Comparison of ENCODE assay signal across 8 cellular contexts in genomic region chr15:22757440-22758071, GRCh38. TPM values are rescaled to one million over a fixed set of nuclear protein-coding genes. Genes with fewer than 3 reads are reported as not detected.
DNase-seq lines count a peak whose midpoint lies in the region; ATAC-seq and TF ChIP-seq lines count a peak whose summit lies in the region.
"Not testable (repeated sequence)": the region's sequence is repeated elsewhere in the genome, so short reads cannot be mapped to it uniquely, and the experiment has no call there.

No MANE protein-coding gene starts in this region.

- TF ChIP-seq POLR2A in erythroblast (IDR thresholded peaks at IDR 0.05; ENCODE audit: low read length), result not testable (repeated sequence)

- not testable (repeated sequence) for H3K27me3 ChIP-seq in BLaER1; Panc1 (ENCODE audit: control insufficient read depth, insufficient read depth, low read length)

- intact Hi-C loops in Panc1 (cut with micrococcal nuclease; ENCODE audit: unreplicated experiment), result not testable (repeated sequence)

- POLR2A ChIA-PET in Panc1 (lab: Charles Lee), result not testable (repeated sequence)

- not testable (repeated sequence) for H3K9me3 ChIP-seq in BLaER1; Panc1 (ENCODE audit: control insufficient read depth, insufficient read depth, low read depth, low read length); mesodermal cell (ENCODE audit: control insufficient read depth, low read length)

- peak; percentile 80 for ATAC-seq in GM19395 (IDR thresholded peaks at IDR 0.05; ENCODE audit: unreplicated experiment)
- peak; percentile 77 for ATAC-seq in HG03460 (IDR thresholded peaks at IDR 0.05; ENCODE audit: unreplicated experiment)
- peak; percentile 99 for ATAC-seq in Panc1

- BruUV-seq in Panc1 (replicated peaks; lab: Mats Ljungman, UMichigan), result not testable (repeated sequence)

- H3K27ac ChIP-seq in BLaER1; mesodermal cell (ENCODE audit: low read depth, low read length, severe bottlenecking): not testable (repeated sequence)
- peak overlapping the region; percentile 74 for H3K27ac ChIP-seq in Panc1 (ENCODE audit: low read length)

- CTCF ChIA-PET in Panc1 (lab: Charles Lee), result not testable (repeated sequence)

- H3K4me3 ChIP-seq in BLaER1 (peak overlapping the region; percentile 61), Panc1 (ENCODE audit: low read depth in 2 of 2, low read length in 2 of 2) (peak overlapping the region; percentile 49 to 66), mesodermal cell (ENCODE audit: extremely low read depth, insufficient read depth, low read length, poor library complexity, severe bottlenecking) (peak overlapping the region; percentile 16)

- TF ChIP-seq CTCF in Panc1 (IDR thresholded peaks at IDR 0.05), result not testable (repeated sequence)

- H3K4me2 ChIP-seq in BLaER1, result peak overlapping the region; percentile 77

- not testable (repeated sequence) for H3K4me1 ChIP-seq in BLaER1; Panc1 (ENCODE audit: control insufficient read depth, insufficient read depth, low read length); mesodermal cell (ENCODE audit: control insufficient read depth, insufficient read depth, low read length, poor library complexity, severe bottlenecking)

- DNase-seq in Panc1 (ENCODE audit: low read depth, low spot score), result not testable (repeated sequence)
- DNase-seq in activated T-helper 9 cell treated with anti-CD3 and anti-CD28 coated beads, Interleukin-2, amount 50 U/mL, for 16 hours (ENCODE audit: low read depth), result peak; percentile 33
- peak; percentile 20 to 35 for DNase-seq in erythroblast (lab: John Stamatoyannopoulos, UW)
- peak; percentile 50 to 61 for DNase-seq in stimulated activated CD4-positive, alpha-beta T cell treated with anti-CD3 and anti-CD28 coated beads, Interleukin-4, amount 100 ng/mL, for 4 hours

- H3K9ac ChIP-seq in BLaER1, result not testable (repeated sequence)

- WGBS in mesodermal cell (ENCODE audit: insufficient coverage in 2 of 2), 2 experiments, result 9 to 20% methylated on average over 23 to 53 of the region's 55 CpGs

- H4K20me1 ChIP-seq in BLaER1, result not testable (repeated sequence)

- in situ Hi-C loops in Panc1 (cut with HindIII; ENCODE audit: low pct_unique_long_range_greater_than_20kb, low sequenced_read_pairs), result not testable (repeated sequence)

- not testable (repeated sequence) for H3K36me3 ChIP-seq in BLaER1; Panc1 (ENCODE audit: control insufficient read depth, insufficient read depth, low read length); mesodermal cell (ENCODE audit: control insufficient read depth, insufficient read depth, low read length)

RNA-seq across cellular contexts. Expression of gene NIPA1, which starts 28.9 kb away (rescaled TPM):
- total RNA-seq in Panc1 (2021; ENCODE audit: unreplicated experiment), result 93.2 TPM
- 69.8 TPM for polyA plus RNA-seq in Panc1 (2012; ENCODE audit: insufficient read length)
- 8.3 TPM for polyA plus RNA-seq in mesodermal cell (2013, experiment 1 of 2)
- polyA plus RNA-seq in mesodermal cell (2013, experiment 2 of 2), result 8.3 TPM
